8 cellular contexts compared by ENCODE assay signal in genomic region chr2:55051026-55051866, GRCh38. TPM values are rescaled to one million over a fixed set of nuclear protein-coding genes. Genes with fewer than 3 reads are reported as not detected.
DNase-seq lines count a peak whose midpoint lies in the region; ATAC-seq and TF ChIP-seq lines count a peak whose summit lies in the region.

No MANE protein-coding gene starts in this region.

- no peaks in the 10 kb centered on the region for H3K36me3 ChIP-seq in OCI-LY1 (ENCODE audit: insufficient read depth, low read length)
- H3K36me3 ChIP-seq in neutrophil: no peaks in the 10 kb centered on the region

- no peaks in the 10 kb centered on the region for H3K9me3 Mint-ChIP-seq in activated naive CD8-positive, alpha-beta T cell (ENCODE audit: low read depth)

- DNase-seq in AG08395 (ENCODE audit: low spot score): peak; percentile 92
- peak; percentile 42 for DNase-seq in GM12865 (ENCODE audit: low read depth)
- peak; percentile 98 for DNase-seq in glomerular endothelial cell (ENCODE audit: extremely low read depth, low read depth, low spot score)
- DNase-seq in NCI-H1092 (lab: John Stamatoyannopoulos, UW): no peak

- peak overlapping the region; percentile 72; the same call in 1 of the 2 replicates for H2AFZ ChIP-seq in OCI-LY1 (ENCODE audit: low read length)

- no peaks in the 10 kb centered on the region for H3K36me3 Mint-ChIP-seq in activated naive CD8-positive, alpha-beta T cell

- TF ChIP-seq CTCF in GM12865 (IDR thresholded peaks at IDR 0.05; ENCODE audit: insufficient read depth, low read depth, low read length, missing control alignments) (no peak), OCI-LY1 (IDR thresholded peaks at IDR 0.05; ENCODE audit: low read length) (no peak), neutrophil (IDR thresholded peaks at IDR 0.05) (no peak)

- H4K20me1 ChIP-seq in OCI-LY1 (ENCODE audit: insufficient read depth, low read length): no peaks in the 10 kb centered on the region

- peaks cover 25% of the 10 kb centered on the region for H3K79me2 ChIP-seq in OCI-LY1 (ENCODE audit: insufficient read depth, low read length)

- peak overlapping the region; percentile 85 for H3K4me2 ChIP-seq in OCI-LY1 (ENCODE audit: low read length)

- H3K4me1 ChIP-seq in OCI-LY1 (ENCODE audit: insufficient read depth, low read length, severe bottlenecking): peaks cover 68% of the 10 kb centered on the region
- H3K4me1 ChIP-seq in neutrophil (ENCODE audit: control insufficient read depth in 1 of 2, insufficient read depth in 1 of 2, low read depth in 1 of 2, low read length in 1 of 2): peaks cover 46 to 50% of the 10 kb centered on the region in 2 experiments

- H3K4me3 Mint-ChIP-seq in activated naive CD8-positive, alpha-beta T cell: peak overlapping the region; percentile 100

- peak overlapping the region; percentile 100 for H3K27ac Mint-ChIP-seq in activated naive CD8-positive, alpha-beta T cell

- H3K27me3 Mint-ChIP-seq in activated naive CD8-positive, alpha-beta T cell: no peaks in the 10 kb centered on the region

- no peaks in the 10 kb centered on the region for H3K9me2 ChIP-seq in OCI-LY1 (ENCODE audit: low read depth, low read length)

- ATAC-seq in HG03442 (IDR thresholded peaks at IDR 0.05; ENCODE audit: unreplicated experiment): no peak

- H3K27ac ChIP-seq in OCI-LY1 (ENCODE audit: low read depth, low read length, poor library complexity, severe bottlenecking): peak overlapping the region; percentile 91
- H3K27ac ChIP-seq in neutrophil: peak overlapping the region; percentile 97

- peak overlapping the region; percentile 76 for H3K9ac ChIP-seq in OCI-LY1 (ENCODE audit: low read length)

- H3K4me1 Mint-ChIP-seq in activated naive CD8-positive, alpha-beta T cell (ENCODE audit: low read depth): peaks cover 65% of the 10 kb centered on the region

- H3K4me3 ChIP-seq in GM12865 (ENCODE audit: low read depth, low read length) (peak overlapping the region; percentile 86), OCI-LY1 (ENCODE audit: low read depth, low read length, poor library complexity, severe bottlenecking) (peak overlapping the region; percentile 75), neutrophil (ENCODE audit: low read depth in 1 of 2, low read length in 1 of 2) (peak overlapping the region; percentile 93 to 100)

- H3K27me3 ChIP-seq in OCI-LY1 (ENCODE audit: insufficient read depth, low read length) (no peaks in the 10 kb centered on the region), neutrophil (no peaks in the 10 kb centered on the region)

- 0 out of 2 replicates have a peak, but pooled peaks cover 5% of the 10 kb centered on the region for H3F3A ChIP-seq in OCI-LY1 (ENCODE audit: insufficient read depth, low read length)

- H3K9me3 ChIP-seq in OCI-LY1 (ENCODE audit: low read length) (no peaks in the 10 kb centered on the region), neutrophil (no peaks in the 10 kb centered on the region)

RNA-seq across cellular contexts. Expression of gene RTN4, which starts 1.0 kb away (rescaled TPM):
- 696 and 759 TPM in 2 replicates for total RNA-seq in glomerular endothelial cell
